In the genomic region with DNA sequence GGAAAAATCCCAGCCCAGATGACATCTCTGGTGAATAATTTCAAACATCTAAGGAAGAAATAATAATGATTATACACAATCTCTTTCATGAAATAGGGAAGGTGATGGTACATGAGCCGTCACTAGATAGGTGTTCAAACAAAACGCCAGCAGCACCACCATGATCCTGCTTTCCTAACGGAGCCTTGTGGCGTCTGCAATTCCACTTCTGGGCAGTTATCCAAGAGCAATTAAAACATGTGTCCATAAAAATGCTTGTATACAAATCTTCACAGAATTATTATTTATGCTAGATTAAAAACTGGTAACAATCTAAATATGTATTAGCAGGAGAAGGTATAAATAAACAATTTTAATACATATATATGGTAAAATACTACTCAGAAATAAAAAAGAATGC, we compare ENCODE assay signal across 18 cellular contexts. TPM values are rescaled to one million over a fixed set of nuclear protein-coding genes. Genes with fewer than 3 reads are reported as not detected.
"Had no signal": no experiment of that assay in that cellular context is flagged by ENCODE, and none has a peak within 500 bp of the region (broad histone marks: within the 10 kb centered on the region; RNA-seq: fewer than 3 reads in every experiment).

No MANE protein-coding gene starts in this region.

- DNase-seq: activated CD4-positive, alpha-beta T cell treated with anti-CD3 and anti-CD28 coated beads, Interleukin-2, amount 50 U/mL, for 1 hour; activated CD4-positive, CD25-positive, alpha-beta regulatory T cell treated with anti-CD3 and anti-CD28 coated beads, Interleukin-2, amount 50 U/mL, for 72 hours; activated CD8-positive, alpha-beta memory T cell treated with anti-CD3 and anti-CD28 coated beads, Interleukin-2, amount 50 U/mL, for 48 hours; activated effector memory CD4-positive, alpha-beta T cell treated with anti-CD3 and anti-CD28 coated beads, Interleukin-2, amount 50 U/mL, for 16 hours; activated naive CD4-positive, alpha-beta T cell treated with anti-CD3 and anti-CD28 coated beads, Interleukin-2, amount 50 U/mL, for 16 hours; activated T-cell treated with anti-CD3 and anti-CD28 coated beads, Interleukin-2, amount 50 U/mL, for 72 hours; effector CD8-positive, alpha-beta T cell; islet precursor cell; midbrain; occipital lobe; posterior cingulate gyrus; retina; stimulated activated CD4-positive, alpha-beta T cell treated with anti-CD3 and anti-CD28 coated beads, Interleukin-12 subunit alpha, Interleukin-12 subunit beta, amount 100 ng/mL, for 4 hours; stimulated activated CD4-positive, alpha-beta T cell treated with anti-CD3 and anti-CD28 coated beads, Interleukin-2, amount 100 ng/mL, for 24 hours; stimulated activated naive CD4-positive, alpha-beta T cell treated with Interleukin-2 at 50 U/mL for 16 hours; tibial artery had no signal

- H3K27me3 Mint-ChIP-seq: dendritic cell treated with granulocyte-macrophage colony-stimulating factor and Interleukin-4, amounts not matched to agents 40 ng/mL and 50 ng/mL, for 4 days had no signal

- ATAC-seq: activated T-cell treated with anti-CD3 and anti-CD28 coated beads, Interleukin-2, amount 50 U/mL, for 72 hours had no signal

- H3K27ac Mint-ChIP-seq: activated T-cell treated with anti-CD3 and anti-CD28 coated beads, Interleukin-2, amount 50 U/mL, for 72 hours; dendritic cell treated with granulocyte-macrophage colony-stimulating factor and Interleukin-4, amounts not matched to agents 40 ng/mL and 50 ng/mL, for 4 days had no signal

- FAIRE-seq: endothelial cell of umbilical vein had no signal

- H3K9me3 Mint-ChIP-seq: activated T-cell treated with anti-CD3 and anti-CD28 coated beads, Interleukin-2, amount 50 U/mL, for 72 hours; dendritic cell treated with granulocyte-macrophage colony-stimulating factor and Interleukin-4, amounts not matched to agents 40 ng/mL and 50 ng/mL, for 4 days had no signal

- H3K4me3 Mint-ChIP-seq: activated T-cell treated with anti-CD3 and anti-CD28 coated beads, Interleukin-2, amount 50 U/mL, for 72 hours; dendritic cell treated with granulocyte-macrophage colony-stimulating factor and Interleukin-4, amounts not matched to agents 40 ng/mL and 50 ng/mL, for 4 days had no signal

RNA-seq across cellular contexts. Expression of a gene that starts 33.7 kb away (rescaled TPM):
- total RNA-seq: occipital lobe had no signal
